In the genomic region with DNA sequence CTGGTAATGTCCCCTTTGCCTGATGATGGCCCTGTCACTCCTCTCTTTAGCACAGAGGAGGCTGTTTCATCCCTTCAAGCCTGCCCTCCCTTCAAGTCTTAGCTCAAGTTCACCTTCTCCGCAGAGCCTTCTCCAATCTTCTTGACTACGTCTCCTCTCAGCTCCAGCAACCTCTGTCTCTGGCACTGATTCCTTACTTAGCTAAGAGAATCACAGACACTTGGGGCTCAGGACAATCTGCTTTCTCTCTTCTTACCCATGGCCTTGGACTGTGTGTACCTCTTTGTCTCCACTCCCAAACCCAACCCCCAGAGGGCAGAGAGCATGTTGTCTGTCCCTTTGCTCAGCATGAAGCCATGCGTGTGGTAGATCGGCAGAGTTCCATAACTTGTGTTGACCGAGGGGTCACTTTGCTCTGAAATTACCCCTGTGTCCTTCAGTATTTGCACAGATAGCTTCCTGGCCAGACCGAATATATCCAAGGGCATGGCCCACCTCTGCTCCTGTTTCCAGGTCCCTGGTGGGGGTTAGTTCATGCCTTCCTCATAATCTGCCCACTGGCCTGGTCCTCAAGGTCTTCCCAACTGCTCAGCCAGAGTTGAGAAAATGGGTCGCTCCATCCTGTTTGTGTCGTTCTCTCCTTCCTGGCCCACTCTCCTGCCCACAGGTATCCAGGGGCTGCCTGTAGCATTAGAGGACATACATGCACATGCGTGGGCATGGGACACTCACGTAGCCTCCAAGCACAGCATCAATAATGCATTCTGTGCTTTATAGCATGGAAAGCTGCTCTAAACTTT, we compare ENCODE assay signal across 16 cellular contexts. TPM values are rescaled to one million over a fixed set of nuclear protein-coding genes. Genes with fewer than 3 reads are reported as not detected.
DNase-seq lines count a peak whose midpoint lies in the region; ATAC-seq, FAIRE-seq and TF ChIP-seq lines count a peak whose summit lies in the region.
"Had no signal": no experiment of that assay in that cellular context is flagged by ENCODE, and none has a peak within 500 bp of the region (broad histone marks: within the 10 kb centered on the region; RNA-seq: fewer than 3 reads in every experiment).

No MANE protein-coding gene starts in this region.

- H3K36me3 Mint-ChIP-seq in brain: peaks cover 38% of the 10 kb centered on the region

- intact Hi-C loops in kidney (cut with DNase I): no loop called here
- intact Hi-C loops in psoas muscle (cut with DNase I): no loop called here

- H3K27me3 ChIP-seq in psoas muscle (ENCODE audit: insufficient read depth in 3 of 3, low read length in 2 of 3): no peaks in the 10 kb centered on the region
- H3K27me3 ChIP-seq: SJCRH30 had no signal

- H3K4me3 ChIP-seq in kidney (ENCODE audit: low read length in 2 of 2): peak overlapping the region in 1 of 2 donors; percentile 28
- H3K4me3 ChIP-seq in psoas muscle: no peak overlapping the region
- H3K4me3 ChIP-seq: A549, SJCRH30 had no signal

- no peaks in the 10 kb centered on the region for H3K36me3 ChIP-seq in kidney (ENCODE audit: control insufficient read depth in 1 of 2, insufficient read depth in 2 of 2, low read length in 2 of 2)
- no peaks in the 10 kb centered on the region for H3K36me3 ChIP-seq in psoas muscle (ENCODE audit: insufficient read depth in 1 of 2, low read depth in 1 of 2)
- H3K36me3 ChIP-seq: SJCRH30 had no signal

- peaks cover 3% of the 10 kb centered on the region for H3K27me3 Mint-ChIP-seq in brain

- peak overlapping the region; percentile 20 to 71 for H3K27ac ChIP-seq in kidney (ENCODE audit: low read depth in 2 of 2, low read length in 2 of 2)
- peak overlapping the region; percentile 31 for H3K27ac ChIP-seq in psoas muscle
- H3K27ac ChIP-seq: A549, SJCRH30 had no signal

- FAIRE-seq in HTR-8/SVneo (lab: Jason Lieb, UNC) (peak; percentile 74), kidney (lab: Jason Lieb, UNC) (no peak)
- FAIRE-seq: A549, G401.6 had no signal

- no peaks in the 10 kb centered on the region for H3K9me3 Mint-ChIP-seq in brain
- H3K9me3 Mint-ChIP-seq: CD4-positive, alpha-beta T cell; H9 had no signal

- 89 to 93% (median 90%) methylated on average over 10 of the region's 10 CpGs for WGBS in psoas muscle, 3 donors

- no peak for TF ChIP-seq CTCF in brain (conservative IDR thresholded peaks at IDR 0.05)
- no peak for TF ChIP-seq CTCF in kidney (IDR thresholded peaks at IDR 0.05; ENCODE audit: borderline replicate concordance, extremely low read depth, insufficient read depth)
- no peak for TF ChIP-seq CTCF in psoas muscle (IDR thresholded peaks at IDR 0.05)

- ATAC-seq in psoas muscle (peak in 1 of 4 donors; percentile 22), HG02678 (IDR thresholded peaks at IDR 0.05; ENCODE audit: unreplicated experiment) (no peak)
- ATAC-seq: A549 had no signal

- no peaks in the 10 kb centered on the region for H3K9me3 ChIP-seq in kidney (ENCODE audit: control insufficient read depth in 1 of 2, low read length in 2 of 2)
- H3K9me3 ChIP-seq in psoas muscle: no peaks in the 10 kb centered on the region
- H3K9me3 ChIP-seq: A549, Caco-2, SJCRH30 had no signal

- peaks cover 32% of the 10 kb centered on the region for H3K4me1 Mint-ChIP-seq in brain

- H3K4me3 Mint-ChIP-seq in brain: no peak overlapping the region
- H3K4me3 Mint-ChIP-seq: CD4-positive, alpha-beta T cell; H9 had no signal

- peaks cover 2 to 18% of the 10 kb centered on the region in 2 donors for H3K4me1 ChIP-seq in kidney (ENCODE audit: control insufficient read depth in 1 of 2, insufficient read depth in 1 of 2, low read depth in 1 of 2, low read length in 2 of 2)
- H3K4me1 ChIP-seq in psoas muscle: peaks cover 32% of the 10 kb centered on the region
- H3K4me1 ChIP-seq: A549, Caco-2, SJCRH30 had no signal

- H3K9ac ChIP-seq in kidney (ENCODE audit: low read length in 2 of 2): no peak overlapping the region

- DNase-seq in HTR-8/SVneo (ENCODE audit: insufficient read length, low spot score) (no peak), kidney (no peak), psoas muscle (no peak), NOMO-1 treated with DMSO at 0.1 percent for 48 hours (lab: John Stamatoyannopoulos, UW; ENCODE audit: unreplicated experiment) (no peak)
- DNase-seq in activated CD8-positive, alpha-beta memory T cell treated with anti-CD3 and anti-CD28 coated beads, Interleukin-2, amount 50 U/mL, for 4 hours: no peak
- DNase-seq: Caco-2; CD4-positive, alpha-beta T cell; H9; KG1; NCI-H2227 treated with DMSO at 0.1 percent for 48 hours; NCI-H510A treated with DMSO at 0.1 percent for 48 hours; SJCRH30 had no signal

- peak overlapping the region in 3 of 5 experiments; percentile 4 to 79 (median 39) for H3K27ac Mint-ChIP-seq in brain
- H3K27ac Mint-ChIP-seq: CD4-positive, alpha-beta T cell; H9 had no signal

RNA-seq across cellular contexts. Expression of gene MAPT, which starts 41.6 kb away (rescaled TPM):
- 154 TPM for polyA plus RNA-seq in brain (ENCODE audit: insufficient read depth, low read depth, low replicate concordance)
- total RNA-seq in kidney: 2.9 TPM
- 15.4 TPM for polyA plus RNA-seq in kidney (ENCODE audit: insufficient read depth, low read depth, low replicate concordance)
- 100 to 1,000 TPM; 104 to 253 (median 170) TPM for total RNA-seq in psoas muscle
- 10 to 100 TPM; 16.0 to 61.3 (median 43.9) TPM for polyA plus RNA-seq in psoas muscle
